19 cellular contexts compared by ENCODE assay signal in the genomic region with DNA sequence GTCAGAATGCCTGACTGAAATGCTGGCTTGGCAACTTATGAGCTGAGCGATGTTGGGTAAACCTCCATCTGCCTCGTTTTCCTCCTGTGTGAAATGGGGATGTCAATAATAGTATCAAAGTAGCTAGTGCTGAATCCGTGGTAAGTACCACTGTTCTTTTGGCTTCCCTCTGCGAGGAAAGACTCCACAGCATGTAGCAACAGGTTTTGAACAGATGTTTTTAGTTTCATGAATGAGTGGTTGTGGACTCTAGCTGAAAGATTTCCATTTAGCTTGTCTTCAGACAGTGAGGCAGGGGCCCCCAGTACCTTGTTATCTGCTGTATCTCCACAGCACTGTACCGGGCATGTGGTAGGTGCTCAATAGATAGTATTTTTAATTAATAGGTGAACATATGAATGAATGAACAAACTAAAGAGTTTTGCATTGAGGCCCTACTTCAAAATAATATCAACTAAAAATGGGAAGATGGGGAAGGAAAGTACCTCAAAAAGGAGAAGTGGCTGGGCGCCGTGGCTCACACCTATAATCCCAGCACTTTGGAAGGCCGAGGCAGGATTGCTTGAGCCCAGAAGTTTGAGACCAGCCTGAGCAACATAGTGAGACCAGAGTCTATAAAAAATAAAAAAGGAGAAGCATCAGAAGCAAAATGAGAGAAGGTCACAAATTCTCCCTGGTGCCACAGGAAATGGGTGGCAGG.
"Had no signal": no experiment of that assay in that cellular context is flagged by ENCODE, and none has a peak within 500 bp of the region (broad histone marks: within the 10 kb centered on the region; RNA-seq: fewer than 3 reads in every experiment).

No MANE protein-coding gene starts in this region.

- H3K36me3 Mint-ChIP-seq: activated CD4-positive, alpha-beta memory T cell treated with anti-CD3 and anti-CD28 coated beads for 36 hours; activated naive CD8-positive, alpha-beta T cell; stimulated activated naive B cell treated with anti-CD40 and anti-IgM and Interleukin-4, amounts not matched to agents 10 μg/mL and 1 μg/mL and 100 μg/mL, for 72 hours had no signal

- H3K27ac Mint-ChIP-seq: activated B cell treated with CpG ODN at 0.5 μM for 24 hours; activated CD4-positive, alpha-beta memory T cell treated with anti-CD3 and anti-CD28 coated beads for 36 hours; activated naive CD8-positive, alpha-beta T cell; stimulated activated naive B cell treated with anti-CD40 and anti-IgM and Interleukin-4, amounts not matched to agents 10 μg/mL and 1 μg/mL and 100 μg/mL, for 72 hours; T-helper 2 cell treated with Interferon-gamma antibody and Interleukin-4, amounts not matched to agents 5 μg/mL and 100 μg/mL, for 36 hours had no signal

- DNase-seq: activated B cell treated with CpG ODN at 0.5 μM for 24 hours; activated CD4-positive, alpha-beta memory T cell treated with anti-CD3 and anti-CD28 coated beads for 36 hours; activated CD4-positive, alpha-beta T cell treated with anti-CD3 and anti-CD28 coated beads for 4 hours; activated T-cell treated with anti-CD3 and anti-CD28 coated beads for 4 hours; amniotic stem cell; dorsolateral prefrontal cortex; gastrocnemius medialis; heart left ventricle; kidney glomerular epithelial cell; left ventricle myocardium inferior; nephron progenitor cell; nucleus accumbens; sigmoid colon; stimulated activated CD4-positive, alpha-beta T cell treated with anti-CD3 and anti-CD28 coated beads, Interleukin-4, amount 100 ng/mL, for 4 hours; stimulated activated naive B cell treated with anti-CD40 and anti-IgM and Interleukin-4, amounts not matched to agents 10 μg/mL and 1 μg/mL and 100 μg/mL, for 72 hours had no signal

- H3K9me3 ChIP-seq: gastrocnemius medialis, sigmoid colon, thoracic aorta had no signal

- H3K4me3 Mint-ChIP-seq: activated B cell treated with CpG ODN at 0.5 μM for 24 hours; activated CD4-positive, alpha-beta memory T cell treated with anti-CD3 and anti-CD28 coated beads for 36 hours; activated naive CD8-positive, alpha-beta T cell; nephron progenitor cell; stimulated activated naive B cell treated with anti-CD40 and anti-IgM and Interleukin-4, amounts not matched to agents 10 μg/mL and 1 μg/mL and 100 μg/mL, for 72 hours; T-helper 2 cell treated with Interferon-gamma antibody and Interleukin-4, amounts not matched to agents 5 μg/mL and 100 μg/mL, for 36 hours had no signal

- H3K4me3 ChIP-seq: dorsolateral prefrontal cortex, gastrocnemius medialis, heart left ventricle, left ventricle myocardium inferior, sigmoid colon, thoracic aorta had no signal

- H3K27ac ChIP-seq: dorsolateral prefrontal cortex, epithelial cell of prostate, gastrocnemius medialis, heart left ventricle, left ventricle myocardium inferior, sigmoid colon, thoracic aorta had no signal

- H3K27me3 ChIP-seq: dorsolateral prefrontal cortex, gastrocnemius medialis, sigmoid colon had no signal

- H3K36me3 ChIP-seq: gastrocnemius medialis, heart left ventricle, left ventricle myocardium inferior, sigmoid colon, thoracic aorta had no signal

- H3K9me3 Mint-ChIP-seq: activated B cell treated with CpG ODN at 0.5 μM for 24 hours; activated CD4-positive, alpha-beta memory T cell treated with anti-CD3 and anti-CD28 coated beads for 36 hours; stimulated activated naive B cell treated with anti-CD40 and anti-IgM and Interleukin-4, amounts not matched to agents 10 μg/mL and 1 μg/mL and 100 μg/mL, for 72 hours; T-helper 2 cell treated with Interferon-gamma antibody and Interleukin-4, amounts not matched to agents 5 μg/mL and 100 μg/mL, for 36 hours had no signal
